In genomic region chr10:6770846-6771245, GRCh38 we compare ENCODE assay signal across 2 cellular contexts.
TF ChIP-seq lines count a peak whose summit lies in the region.

No MANE protein-coding gene starts in this region.

TF ChIP-seq in H1, 55 proteins besides CTCF, POLR2A, EP300 and RAD21 (continued from another document):
- TF ChIP-seq POLR2AphosphoS5 (IDR thresholded peaks at IDR 0.05; ENCODE audit: low read depth, low read length) (no peak), CBX8 (IDR thresholded peaks at IDR 0.05; ENCODE audit: borderline replicate concordance, low read depth, low read length) (no peak), YY1 (IDR thresholded peaks at IDR 0.05; ENCODE audit: low read depth, low read length) (no peak), JUN (IDR thresholded peaks at IDR 0.05; ENCODE audit: low read depth, low read length) (no peak), CREB1 (IDR thresholded peaks at IDR 0.05) (no peak), ZNF274 (IDR thresholded peaks at IDR 0.05; ENCODE audit: borderline replicate concordance, extremely low read depth, low read length) (no peak), MAFK (IDR thresholded peaks at IDR 0.05; ENCODE audit: low read depth, low read length) (no peak), KDM5A (IDR thresholded peaks at IDR 0.05; ENCODE audit: low read length) (no peak), E2F6 (IDR thresholded peaks at IDR 0.05) (no peak), CBX5 (IDR thresholded peaks at IDR 0.05; ENCODE audit: low read depth, low read length) (no peak), RNF2 (IDR thresholded peaks at IDR 0.05; ENCODE audit: borderline replicate concordance, low read depth, low read length, missing control alignments, poor library complexity, severe bottlenecking) (no peak), RFX5 (IDR thresholded peaks at IDR 0.05; ENCODE audit: borderline replicate concordance, low read depth, low read length) (no peak), EGR1 (IDR thresholded peaks at IDR 0.05; ENCODE audit: borderline replicate concordance, low read depth, low read length) (no peak), SUZ12 (IDR thresholded peaks at IDR 0.05; ENCODE audit: low read length) (no peak), NRF1 (IDR thresholded peaks at IDR 0.05; ENCODE audit: low read depth, low read length) (no peak), USF2 (IDR thresholded peaks at IDR 0.05; ENCODE audit: low read length) (no peak), SIX5 (IDR thresholded peaks at IDR 0.05; ENCODE audit: low read depth, low read length) (no peak)

TF ChIP-seq in WTC11, 78 proteins besides CTCF, POLR2A, EP300 and RAD21 (continued from another document):
- TF ChIP-seq OVOL2 (CRISPR knock-in tag; IDR thresholded peaks at IDR 0.05; ENCODE audit: borderline replicate concordance) = no peak
- no peak for TF ChIP-seq NR3C1 (CRISPR knock-in tag; conservative IDR thresholded peaks at IDR 0.05; ENCODE audit: low read depth)
- TF ChIP-seq ESRRA (CRISPR knock-in tag; IDR thresholded peaks at IDR 0.05; ENCODE audit: borderline replicate concordance) = no peak
- TF ChIP-seq NFATC4 (CRISPR knock-in tag; IDR thresholded peaks at IDR 0.05) = no peak
- no peak for TF ChIP-seq SOX15 (CRISPR knock-in tag; IDR thresholded peaks at IDR 0.05)
- TF ChIP-seq E2F1 (CRISPR knock-in tag; IDR thresholded peaks at IDR 0.05) = no peak
- no peak for TF ChIP-seq ZNF121 (CRISPR knock-in tag; IDR thresholded peaks at IDR 0.05)
- TF ChIP-seq RELA (CRISPR knock-in tag; IDR thresholded peaks at IDR 0.05; ENCODE audit: borderline replicate concordance) = no peak
- TF ChIP-seq, protein P1, sequence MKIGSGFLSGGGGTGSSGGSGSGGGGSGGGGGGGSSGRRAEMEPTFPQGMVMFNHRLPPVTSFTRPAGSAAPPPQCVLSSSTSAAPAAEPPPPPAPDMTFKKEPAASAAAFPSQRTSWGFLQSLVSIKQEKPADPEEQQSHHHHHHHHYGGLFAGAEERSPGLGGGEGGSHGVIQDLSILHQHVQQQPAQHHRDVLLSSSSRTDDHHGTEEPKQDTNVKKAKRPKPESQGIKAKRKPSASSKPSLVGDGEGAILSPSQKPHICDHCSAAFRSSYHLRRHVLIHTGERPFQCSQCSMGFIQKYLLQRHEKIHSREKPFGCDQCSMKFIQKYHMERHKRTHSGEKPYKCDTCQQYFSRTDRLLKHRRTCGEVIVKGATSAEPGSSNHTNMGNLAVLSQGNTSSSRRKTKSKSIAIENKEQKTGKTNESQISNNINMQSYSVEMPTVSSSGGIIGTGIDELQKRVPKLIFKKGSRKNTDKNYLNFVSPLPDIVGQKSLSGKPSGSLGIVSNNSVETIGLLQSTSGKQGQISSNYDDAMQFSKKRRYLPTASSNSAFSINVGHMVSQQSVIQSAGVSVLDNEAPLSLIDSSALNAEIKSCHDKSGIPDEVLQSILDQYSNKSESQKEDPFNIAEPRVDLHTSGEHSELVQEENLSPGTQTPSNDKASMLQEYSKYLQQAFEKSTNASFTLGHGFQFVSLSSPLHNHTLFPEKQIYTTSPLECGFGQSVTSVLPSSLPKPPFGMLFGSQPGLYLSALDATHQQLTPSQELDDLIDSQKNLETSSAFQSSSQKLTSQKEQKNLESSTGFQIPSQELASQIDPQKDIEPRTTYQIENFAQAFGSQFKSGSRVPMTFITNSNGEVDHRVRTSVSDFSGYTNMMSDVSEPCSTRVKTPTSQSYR (CRISPR knock-in tag; IDR thresholded peaks at IDR 0.05) = no peak
- TF ChIP-seq SMAD4 (CRISPR knock-in tag; IDR thresholded peaks at IDR 0.05) = no peak
- TF ChIP-seq GTF2I (CRISPR knock-in tag; conservative IDR thresholded peaks at IDR 0.05) = no peak
- no peak for TF ChIP-seq PRDM15 (CRISPR knock-in tag; IDR thresholded peaks at IDR 0.05)
- TF ChIP-seq EMX1 (CRISPR knock-in tag; IDR thresholded peaks at IDR 0.05) = no peak
- TF ChIP-seq, protein P2, sequence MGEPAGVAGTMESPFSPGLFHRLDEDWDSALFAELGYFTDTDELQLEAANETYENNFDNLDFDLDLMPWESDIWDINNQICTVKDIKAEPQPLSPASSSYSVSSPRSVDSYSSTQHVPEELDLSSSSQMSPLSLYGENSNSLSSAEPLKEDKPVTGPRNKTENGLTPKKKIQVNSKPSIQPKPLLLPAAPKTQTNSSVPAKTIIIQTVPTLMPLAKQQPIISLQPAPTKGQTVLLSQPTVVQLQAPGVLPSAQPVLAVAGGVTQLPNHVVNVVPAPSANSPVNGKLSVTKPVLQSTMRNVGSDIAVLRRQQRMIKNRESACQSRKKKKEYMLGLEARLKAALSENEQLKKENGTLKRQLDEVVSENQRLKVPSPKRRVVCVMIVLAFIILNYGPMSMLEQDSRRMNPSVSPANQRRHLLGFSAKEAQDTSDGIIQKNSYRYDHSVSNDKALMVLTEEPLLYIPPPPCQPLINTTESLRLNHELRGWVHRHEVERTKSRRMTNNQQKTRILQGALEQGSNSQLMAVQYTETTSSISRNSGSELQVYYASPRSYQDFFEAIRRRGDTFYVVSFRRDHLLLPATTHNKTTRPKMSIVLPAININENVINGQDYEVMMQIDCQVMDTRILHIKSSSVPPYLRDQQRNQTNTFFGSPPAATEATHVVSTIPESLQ (CRISPR knock-in tag; IDR thresholded peaks at IDR 0.05) = no peak
- no peak for TF ChIP-seq CREM (CRISPR knock-in tag; IDR thresholded peaks at IDR 0.05)
